1 cellular context compared by ENCODE assay signal in the genomic region with DNA sequence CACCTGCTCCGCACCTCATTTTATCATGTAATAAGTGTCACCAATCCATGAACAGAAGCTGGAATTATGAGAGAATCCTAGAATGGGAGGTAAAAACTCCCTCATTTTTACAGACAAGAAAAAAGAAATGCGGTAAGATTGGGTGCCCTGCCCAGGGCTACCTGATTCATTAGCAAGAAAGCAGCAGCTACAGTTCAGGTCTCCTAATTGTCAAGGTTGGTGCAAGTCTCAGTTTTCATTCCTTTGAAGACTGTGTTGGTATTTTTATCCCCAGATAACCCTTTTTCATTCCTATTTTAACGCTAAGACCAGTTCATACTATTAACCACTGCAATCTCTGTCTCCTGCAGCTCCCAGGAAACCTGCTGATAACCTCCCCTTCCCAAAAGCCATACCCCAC.
TF ChIP-seq lines count a peak whose summit lies in the region.

No MANE protein-coding gene starts in this region.

TF ChIP-seq in GM23338, 12 proteins besides CTCF, POLR2A, EP300 and RAD21:
- TF ChIP-seq EZH2phosphoT487 (IDR thresholded peaks at IDR 0.05; ENCODE audit: unreplicated experiment) (no peak), STAT1 (IDR thresholded peaks at IDR 0.05; ENCODE audit: unreplicated experiment) (no peak), NANOG (IDR thresholded peaks at IDR 0.05; ENCODE audit: borderline replicate concordance) (no peak), EZH2 (IDR thresholded peaks at IDR 0.05; ENCODE audit: low read depth, unreplicated experiment) (no peak), POLR2AphosphoS5 (IDR thresholded peaks at IDR 0.05; ENCODE audit: low read depth) (no peak), CREB1 (CRISPR knock-in tag; IDR thresholded peaks at IDR 0.05; ENCODE audit: low read depth) (no peak)
- TF ChIP-seq, protein P1, sequence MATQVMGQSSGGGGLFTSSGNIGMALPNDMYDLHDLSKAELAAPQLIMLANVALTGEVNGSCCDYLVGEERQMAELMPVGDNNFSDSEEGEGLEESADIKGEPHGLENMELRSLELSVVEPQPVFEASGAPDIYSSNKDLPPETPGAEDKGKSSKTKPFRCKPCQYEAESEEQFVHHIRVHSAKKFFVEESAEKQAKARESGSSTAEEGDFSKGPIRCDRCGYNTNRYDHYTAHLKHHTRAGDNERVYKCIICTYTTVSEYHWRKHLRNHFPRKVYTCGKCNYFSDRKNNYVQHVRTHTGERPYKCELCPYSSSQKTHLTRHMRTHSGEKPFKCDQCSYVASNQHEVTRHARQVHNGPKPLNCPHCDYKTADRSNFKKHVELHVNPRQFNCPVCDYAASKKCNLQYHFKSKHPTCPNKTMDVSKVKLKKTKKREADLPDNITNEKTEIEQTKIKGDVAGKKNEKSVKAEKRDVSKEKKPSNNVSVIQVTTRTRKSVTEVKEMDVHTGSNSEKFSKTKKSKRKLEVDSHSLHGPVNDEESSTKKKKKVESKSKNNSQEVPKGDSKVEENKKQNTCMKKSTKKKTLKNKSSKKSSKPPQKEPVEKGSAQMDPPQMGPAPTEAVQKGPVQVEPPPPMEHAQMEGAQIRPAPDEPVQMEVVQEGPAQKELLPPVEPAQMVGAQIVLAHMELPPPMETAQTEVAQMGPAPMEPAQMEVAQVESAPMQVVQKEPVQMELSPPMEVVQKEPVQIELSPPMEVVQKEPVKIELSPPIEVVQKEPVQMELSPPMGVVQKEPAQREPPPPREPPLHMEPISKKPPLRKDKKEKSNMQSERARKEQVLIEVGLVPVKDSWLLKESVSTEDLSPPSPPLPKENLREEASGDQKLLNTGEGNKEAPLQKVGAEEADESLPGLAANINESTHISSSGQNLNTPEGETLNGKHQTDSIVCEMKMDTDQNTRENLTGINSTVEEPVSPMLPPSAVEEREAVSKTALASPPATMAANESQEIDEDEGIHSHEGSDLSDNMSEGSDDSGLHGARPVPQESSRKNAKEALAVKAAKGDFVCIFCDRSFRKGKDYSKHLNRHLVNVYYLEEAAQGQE (IDR thresholded peaks at IDR 0.05; ENCODE audit: unreplicated experiment), result no peak
